Comparison of ENCODE assay signal across 1 cellular context in genomic region chr17:77372444-77373297, GRCh38.
TF ChIP-seq lines count a peak whose summit lies in the region.

No MANE protein-coding gene starts in this region.

TF ChIP-seq in HepG2, 621 proteins besides CTCF, POLR2A, EP300 and RAD21 (continued from another document and continues in another):
- peak; percentile 61; the same call in 1 of the 2 replicates for TF ChIP-seq YEATS4 (CRISPR knock-in tag; IDR thresholded peaks at IDR 0.05; ENCODE audit: borderline replicate concordance)
- peak; percentile 80 for TF ChIP-seq TFAP4 (IDR thresholded peaks at IDR 0.05; ENCODE audit: borderline replicate concordance, low read depth)
- TF ChIP-seq ZNF143 (CRISPR knock-in tag; IDR thresholded peaks at IDR 0.05), result 0 out of 2 replicates have a peak, but pooled peaks have one; percentile 42
- peak; percentile 24; the same call in 1 of the 2 replicates for TF ChIP-seq KAT7 (CRISPR knock-in tag; IDR thresholded peaks at IDR 0.05; ENCODE audit: borderline replicate concordance)
- peak; percentile 45 for TF ChIP-seq ATF3 (CRISPR knock-in tag; IDR thresholded peaks at IDR 0.05)
- no peak for TF ChIP-seq RFX3 (CRISPR knock-in tag; IDR thresholded peaks at IDR 0.05)
- TF ChIP-seq MXI1 (IDR thresholded peaks at IDR 0.05; ENCODE audit: borderline replicate concordance, low read depth, low read length), result peak; percentile 76
- TF ChIP-seq, protein P1, sequence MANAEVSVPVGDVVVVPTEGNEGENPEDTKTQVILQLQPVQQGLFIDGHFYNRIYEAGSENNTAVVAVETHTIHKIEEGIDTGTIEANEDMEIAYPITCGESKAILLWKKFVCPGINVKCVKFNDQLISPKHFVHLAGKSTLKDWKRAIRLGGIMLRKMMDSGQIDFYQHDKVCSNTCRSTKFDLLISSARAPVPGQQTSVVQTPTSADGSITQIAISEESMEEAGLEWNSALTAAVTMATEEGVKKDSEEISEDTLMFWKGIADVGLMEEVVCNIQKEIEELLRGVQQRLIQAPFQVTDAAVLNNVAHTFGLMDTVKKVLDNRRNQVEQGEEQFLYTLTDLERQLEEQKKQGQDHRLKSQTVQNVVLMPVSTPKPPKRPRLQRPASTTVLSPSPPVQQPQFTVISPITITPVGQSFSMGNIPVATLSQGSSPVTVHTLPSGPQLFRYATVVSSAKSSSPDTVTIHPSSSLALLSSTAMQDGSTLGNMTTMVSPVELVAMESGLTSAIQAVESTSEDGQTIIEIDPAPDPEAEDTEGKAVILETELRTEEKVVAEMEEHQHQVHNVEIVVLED (CRISPR knock-in tag; IDR thresholded peaks at IDR 0.05; ENCODE audit: borderline replicate concordance), result peak; percentile 81
- TF ChIP-seq ZNF362 (CRISPR knock-in tag; IDR thresholded peaks at IDR 0.05; ENCODE audit: borderline replicate concordance), result peak; percentile 52
- peak; percentile 94 for TF ChIP-seq AKAP8 (CRISPR knock-in tag; IDR thresholded peaks at IDR 0.05)
- TF ChIP-seq BORCS8-MEF2B (CRISPR knock-in tag; IDR thresholded peaks at IDR 0.05), result peak; percentile 91
- no peak for TF ChIP-seq IKZF4 (CRISPR knock-in tag; IDR thresholded peaks at IDR 0.05; ENCODE audit: borderline replicate concordance, low read depth, not compliant biosample characterization)
- TF ChIP-seq ZNF446 (CRISPR knock-in tag; IDR thresholded peaks at IDR 0.05), result peak; percentile 66; the same call in 1 of the 2 replicates
- no peak for TF ChIP-seq ZNF33A (CRISPR knock-in tag; IDR thresholded peaks at IDR 0.05; ENCODE audit: borderline replicate concordance)
- TF ChIP-seq, protein P2, sequence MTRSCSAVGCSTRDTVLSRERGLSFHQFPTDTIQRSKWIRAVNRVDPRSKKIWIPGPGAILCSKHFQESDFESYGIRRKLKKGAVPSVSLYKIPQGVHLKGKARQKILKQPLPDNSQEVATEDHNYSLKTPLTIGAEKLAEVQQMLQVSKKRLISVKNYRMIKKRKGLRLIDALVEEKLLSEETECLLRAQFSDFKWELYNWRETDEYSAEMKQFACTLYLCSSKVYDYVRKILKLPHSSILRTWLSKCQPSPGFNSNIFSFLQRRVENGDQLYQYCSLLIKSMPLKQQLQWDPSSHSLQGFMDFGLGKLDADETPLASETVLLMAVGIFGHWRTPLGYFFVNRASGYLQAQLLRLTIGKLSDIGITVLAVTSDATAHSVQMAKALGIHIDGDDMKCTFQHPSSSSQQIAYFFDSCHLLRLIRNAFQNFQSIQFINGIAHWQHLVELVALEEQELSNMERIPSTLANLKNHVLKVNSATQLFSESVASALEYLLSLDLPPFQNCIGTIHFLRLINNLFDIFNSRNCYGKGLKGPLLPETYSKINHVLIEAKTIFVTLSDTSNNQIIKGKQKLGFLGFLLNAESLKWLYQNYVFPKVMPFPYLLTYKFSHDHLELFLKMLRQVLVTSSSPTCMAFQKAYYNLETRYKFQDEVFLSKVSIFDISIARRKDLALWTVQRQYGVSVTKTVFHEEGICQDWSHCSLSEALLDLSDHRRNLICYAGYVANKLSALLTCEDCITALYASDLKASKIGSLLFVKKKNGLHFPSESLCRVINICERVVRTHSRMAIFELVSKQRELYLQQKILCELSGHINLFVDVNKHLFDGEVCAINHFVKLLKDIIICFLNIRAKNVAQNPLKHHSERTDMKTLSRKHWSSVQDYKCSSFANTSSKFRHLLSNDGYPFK (CRISPR knock-in tag; IDR thresholded peaks at IDR 0.05; ENCODE audit: borderline replicate concordance), result peak; percentile 75; the same call in 1 of the 2 replicates
- no peak; the same call in 1 of the 2 replicates for TF ChIP-seq PAX8 (CRISPR knock-in tag; IDR thresholded peaks at IDR 0.05; ENCODE audit: borderline replicate concordance)
- TF ChIP-seq STAT5B (CRISPR knock-in tag; IDR thresholded peaks at IDR 0.05), result no peak
- TF ChIP-seq, protein P3, sequence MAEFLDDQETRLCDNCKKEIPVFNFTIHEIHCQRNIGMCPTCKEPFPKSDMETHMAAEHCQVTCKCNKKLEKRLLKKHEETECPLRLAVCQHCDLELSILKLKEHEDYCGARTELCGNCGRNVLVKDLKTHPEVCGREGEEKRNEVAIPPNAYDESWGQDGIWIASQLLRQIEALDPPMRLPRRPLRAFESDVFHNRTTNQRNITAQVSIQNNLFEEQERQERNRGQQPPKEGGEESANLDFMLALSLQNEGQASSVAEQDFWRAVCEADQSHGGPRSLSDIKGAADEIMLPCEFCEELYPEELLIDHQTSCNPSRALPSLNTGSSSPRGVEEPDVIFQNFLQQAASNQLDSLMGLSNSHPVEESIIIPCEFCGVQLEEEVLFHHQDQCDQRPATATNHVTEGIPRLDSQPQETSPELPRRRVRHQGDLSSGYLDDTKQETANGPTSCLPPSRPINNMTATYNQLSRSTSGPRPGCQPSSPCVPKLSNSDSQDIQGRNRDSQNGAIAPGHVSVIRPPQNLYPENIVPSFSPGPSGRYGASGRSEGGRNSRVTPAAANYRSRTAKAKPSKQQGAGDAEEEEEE (CRISPR knock-in tag; IDR thresholded peaks at IDR 0.05; ENCODE audit: borderline replicate concordance), result peak; percentile 80; the same call in 1 of the 2 replicates
- TF ChIP-seq ZFP36L2 (CRISPR knock-in tag; IDR thresholded peaks at IDR 0.05), result no peak
- 0 out of 2 replicates have a peak, but pooled peaks have one; percentile 5 for TF ChIP-seq HES4 (CRISPR knock-in tag; IDR thresholded peaks at IDR 0.05; ENCODE audit: borderline replicate concordance)
- peak; percentile 63 for TF ChIP-seq PPARG (CRISPR knock-in tag; conservative IDR thresholded peaks at IDR 0.05)
- TF ChIP-seq EED (CRISPR knock-in tag; IDR thresholded peaks at IDR 0.05), result peak; percentile 32; the same call in 1 of the 2 replicates
- TF ChIP-seq, protein P4, sequence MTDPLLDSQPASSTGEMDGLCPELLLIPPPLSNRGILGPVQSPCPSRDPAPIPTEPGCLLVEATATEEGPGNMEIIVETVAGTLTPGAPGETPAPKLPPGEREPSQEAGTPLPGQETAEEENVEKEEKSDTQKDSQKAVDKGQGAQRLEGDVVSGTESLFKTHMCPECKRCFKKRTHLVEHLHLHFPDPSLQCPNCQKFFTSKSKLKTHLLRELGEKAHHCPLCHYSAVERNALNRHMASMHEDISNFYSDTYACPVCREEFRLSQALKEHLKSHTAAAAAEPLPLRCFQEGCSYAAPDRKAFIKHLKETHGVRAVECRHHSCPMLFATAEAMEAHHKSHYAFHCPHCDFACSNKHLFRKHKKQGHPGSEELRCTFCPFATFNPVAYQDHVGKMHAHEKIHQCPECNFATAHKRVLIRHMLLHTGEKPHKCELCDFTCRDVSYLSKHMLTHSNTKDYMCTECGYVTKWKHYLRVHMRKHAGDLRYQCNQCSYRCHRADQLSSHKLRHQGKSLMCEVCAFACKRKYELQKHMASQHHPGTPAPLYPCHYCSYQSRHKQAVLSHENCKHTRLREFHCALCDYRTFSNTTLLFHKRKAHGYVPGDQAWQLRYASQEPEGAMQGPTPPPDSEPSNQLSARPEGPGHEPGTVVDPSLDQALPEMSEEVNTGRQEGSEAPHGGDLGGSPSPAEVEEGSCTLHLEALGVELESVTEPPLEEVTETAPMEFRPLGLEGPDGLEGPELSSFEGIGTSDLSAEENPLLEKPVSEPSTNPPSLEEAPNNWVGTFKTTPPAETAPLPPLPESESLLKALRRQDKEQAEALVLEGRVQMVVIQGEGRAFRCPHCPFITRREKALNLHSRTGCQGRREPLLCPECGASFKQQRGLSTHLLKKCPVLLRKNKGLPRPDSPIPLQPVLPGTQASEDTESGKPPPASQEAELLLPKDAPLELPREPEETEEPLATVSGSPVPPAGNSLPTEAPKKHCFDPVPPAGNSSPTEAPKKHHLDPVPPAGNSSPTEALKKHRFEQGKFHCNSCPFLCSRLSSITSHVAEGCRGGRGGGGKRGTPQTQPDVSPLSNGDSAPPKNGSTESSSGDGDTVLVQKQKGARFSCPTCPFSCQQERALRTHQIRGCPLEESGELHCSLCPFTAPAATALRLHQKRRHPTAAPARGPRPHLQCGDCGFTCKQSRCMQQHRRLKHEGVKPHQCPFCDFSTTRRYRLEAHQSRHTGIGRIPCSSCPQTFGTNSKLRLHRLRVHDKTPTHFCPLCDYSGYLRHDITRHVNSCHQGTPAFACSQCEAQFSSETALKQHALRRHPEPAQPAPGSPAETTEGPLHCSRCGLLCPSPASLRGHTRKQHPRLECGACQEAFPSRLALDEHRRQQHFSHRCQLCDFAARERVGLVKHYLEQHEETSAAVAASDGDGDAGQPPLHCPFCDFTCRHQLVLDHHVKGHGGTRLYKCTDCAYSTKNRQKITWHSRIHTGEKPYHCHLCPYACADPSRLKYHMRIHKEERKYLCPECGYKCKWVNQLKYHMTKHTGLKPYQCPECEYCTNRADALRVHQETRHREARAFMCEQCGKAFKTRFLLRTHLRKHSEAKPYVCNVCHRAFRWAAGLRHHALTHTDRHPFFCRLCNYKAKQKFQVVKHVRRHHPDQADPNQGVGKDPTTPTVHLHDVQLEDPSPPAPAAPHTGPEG (CRISPR knock-in tag; IDR thresholded peaks at IDR 0.05), result peak; percentile 63
- TF ChIP-seq ZNF83 (CRISPR knock-in tag; IDR thresholded peaks at IDR 0.05; ENCODE audit: borderline replicate concordance), result no peak
- TF ChIP-seq ZSCAN22 (CRISPR knock-in tag; IDR thresholded peaks at IDR 0.05), result no peak
- TF ChIP-seq ZNF564 (CRISPR knock-in tag; IDR thresholded peaks at IDR 0.05), result peak; percentile 91
- TF ChIP-seq ZNF18 (CRISPR knock-in tag; IDR thresholded peaks at IDR 0.05; ENCODE audit: insufficient replicate concordance), result peak; percentile 72
- TF ChIP-seq, protein P5, sequence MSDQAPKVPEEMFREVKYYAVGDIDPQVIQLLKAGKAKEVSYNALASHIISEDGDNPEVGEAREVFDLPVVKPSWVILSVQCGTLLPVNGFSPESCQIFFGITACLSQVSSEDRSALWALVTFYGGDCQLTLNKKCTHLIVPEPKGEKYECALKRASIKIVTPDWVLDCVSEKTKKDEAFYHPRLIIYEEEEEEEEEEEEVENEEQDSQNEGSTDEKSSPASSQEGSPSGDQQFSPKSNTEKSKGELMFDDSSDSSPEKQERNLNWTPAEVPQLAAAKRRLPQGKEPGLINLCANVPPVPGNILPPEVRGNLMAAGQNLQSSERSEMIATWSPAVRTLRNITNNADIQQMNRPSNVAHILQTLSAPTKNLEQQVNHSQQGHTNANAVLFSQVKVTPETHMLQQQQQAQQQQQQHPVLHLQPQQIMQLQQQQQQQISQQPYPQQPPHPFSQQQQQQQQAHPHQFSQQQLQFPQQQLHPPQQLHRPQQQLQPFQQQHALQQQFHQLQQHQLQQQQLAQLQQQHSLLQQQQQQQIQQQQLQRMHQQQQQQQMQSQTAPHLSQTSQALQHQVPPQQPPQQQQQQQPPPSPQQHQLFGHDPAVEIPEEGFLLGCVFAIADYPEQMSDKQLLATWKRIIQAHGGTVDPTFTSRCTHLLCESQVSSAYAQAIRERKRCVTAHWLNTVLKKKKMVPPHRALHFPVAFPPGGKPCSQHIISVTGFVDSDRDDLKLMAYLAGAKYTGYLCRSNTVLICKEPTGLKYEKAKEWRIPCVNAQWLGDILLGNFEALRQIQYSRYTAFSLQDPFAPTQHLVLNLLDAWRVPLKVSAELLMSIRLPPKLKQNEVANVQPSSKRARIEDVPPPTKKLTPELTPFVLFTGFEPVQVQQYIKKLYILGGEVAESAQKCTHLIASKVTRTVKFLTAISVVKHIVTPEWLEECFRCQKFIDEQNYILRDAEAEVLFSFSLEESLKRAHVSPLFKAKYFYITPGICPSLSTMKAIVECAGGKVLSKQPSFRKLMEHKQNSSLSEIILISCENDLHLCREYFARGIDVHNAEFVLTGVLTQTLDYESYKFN (CRISPR knock-in tag; conservative IDR thresholded peaks at IDR 0.05), result peak; percentile 89
- TF ChIP-seq CAMTA2 (CRISPR knock-in tag; IDR thresholded peaks at IDR 0.05; ENCODE audit: borderline replicate concordance), result peak; percentile 87; the same call in 1 of the 2 replicates
- peak; percentile 41; the same call in 1 of the 2 replicates for TF ChIP-seq ZNF12 (CRISPR knock-in tag; IDR thresholded peaks at IDR 0.05)
- TF ChIP-seq PHF21A (CRISPR knock-in tag; IDR thresholded peaks at IDR 0.05), result peak; percentile 97
- TF ChIP-seq, protein P6, sequence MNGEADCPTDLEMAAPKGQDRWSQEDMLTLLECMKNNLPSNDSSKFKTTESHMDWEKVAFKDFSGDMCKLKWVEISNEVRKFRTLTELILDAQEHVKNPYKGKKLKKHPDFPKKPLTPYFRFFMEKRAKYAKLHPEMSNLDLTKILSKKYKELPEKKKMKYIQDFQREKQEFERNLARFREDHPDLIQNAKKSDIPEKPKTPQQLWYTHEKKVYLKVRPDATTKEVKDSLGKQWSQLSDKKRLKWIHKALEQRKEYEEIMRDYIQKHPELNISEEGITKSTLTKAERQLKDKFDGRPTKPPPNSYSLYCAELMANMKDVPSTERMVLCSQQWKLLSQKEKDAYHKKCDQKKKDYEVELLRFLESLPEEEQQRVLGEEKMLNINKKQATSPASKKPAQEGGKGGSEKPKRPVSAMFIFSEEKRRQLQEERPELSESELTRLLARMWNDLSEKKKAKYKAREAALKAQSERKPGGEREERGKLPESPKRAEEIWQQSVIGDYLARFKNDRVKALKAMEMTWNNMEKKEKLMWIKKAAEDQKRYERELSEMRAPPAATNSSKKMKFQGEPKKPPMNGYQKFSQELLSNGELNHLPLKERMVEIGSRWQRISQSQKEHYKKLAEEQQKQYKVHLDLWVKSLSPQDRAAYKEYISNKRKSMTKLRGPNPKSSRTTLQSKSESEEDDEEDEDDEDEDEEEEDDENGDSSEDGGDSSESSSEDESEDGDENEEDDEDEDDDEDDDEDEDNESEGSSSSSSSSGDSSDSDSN (CRISPR knock-in tag; IDR thresholded peaks at IDR 0.05), result peak; percentile 93
- TF ChIP-seq KMT2B (CRISPR knock-in tag; IDR thresholded peaks at IDR 0.05), result peak; percentile 65; the same call in 1 of the 2 replicates
